32 cellular contexts compared by ENCODE assay signal in genomic region chr2:237136824-237137223, GRCh38.
"Had no signal": no experiment of that assay in that cellular context is flagged by ENCODE, and none has a peak within 500 bp of the region (broad histone marks: within the 10 kb centered on the region; RNA-seq: fewer than 3 reads in every experiment).

No MANE protein-coding gene starts in this region.

- H3K4me1 Mint-ChIP-seq: naive thymus-derived CD8-positive, alpha-beta T cell; neural crest cell; stimulated activated memory B cell treated with anti-CD40 and anti-IgM and Interleukin-4, amounts not matched to agents 10 μg/mL and 1 μg/mL and 100 μg/mL, for 72 hours; stimulated activated naive CD8-positive, alpha-beta T cell treated with anti-CD3 and anti-CD28 coated beads, Interleukin-15, amount 100 ng/mL, for 72 hours had no signal

- ATAC-seq: naive thymus-derived CD8-positive, alpha-beta T cell; natural killer cell treated with Interleukin-12 subunit alpha and Interleukin-12 subunit beta and Interleukin-15 and Interleukin-18, amount 100 ng/mL, for 72 hours; psoas muscle; right cardiac atrium; right lobe of liver; stimulated activated memory B cell treated with anti-CD40 and anti-IgM and Interleukin-4, amounts not matched to agents 10 μg/mL and 1 μg/mL and 100 μg/mL, for 72 hours; stimulated activated naive CD8-positive, alpha-beta T cell treated with anti-CD3 and anti-CD28 coated beads, Interleukin-15, amount 100 ng/mL, for 72 hours; stimulated activated naive CD8-positive, alpha-beta T cell treated with anti-CD3 and anti-CD28 coated beads, Interleukin-15, Interleukin-2, amounts not matched to agents 100 U/mL and 50 U/mL, for 24 hours had no signal

- H3K27ac ChIP-seq: neutrophil, ovary, parathyroid adenoma, psoas muscle, right lobe of liver, spleen, suprapubic skin, testis, tibial artery, transverse colon, vagina had no signal

- H3K4me3 Mint-ChIP-seq: naive thymus-derived CD8-positive, alpha-beta T cell; natural killer cell treated with Interleukin-12 subunit alpha and Interleukin-12 subunit beta and Interleukin-15 and Interleukin-18, amount 100 ng/mL, for 72 hours; nephron progenitor cell; neural crest cell; stimulated activated memory B cell treated with anti-CD40 and anti-IgM and Interleukin-4, amounts not matched to agents 10 μg/mL and 1 μg/mL and 100 μg/mL, for 72 hours; stimulated activated naive CD8-positive, alpha-beta T cell treated with anti-CD3 and anti-CD28 coated beads, Interleukin-15, amount 100 ng/mL, for 72 hours; type B pancreatic cell had no signal

- H3K4me1 ChIP-seq: parathyroid adenoma, psoas muscle, right lobe of liver, spleen, testis, tibial artery, transverse colon had no signal

- H2AFZ ChIP-seq: parathyroid adenoma had no signal

- H3K4me3 ChIP-seq: ovary, psoas muscle, right lobe of liver, sigmoid colon, spleen, suprapubic skin, testis, tibial artery, transverse colon, vagina had no signal

- H3K9ac ChIP-seq: parathyroid adenoma had no signal

- H3K36me3 ChIP-seq: neutrophil, ovary, right lobe of liver, sigmoid colon, spleen, suprapubic skin, tibial artery, transverse colon, vagina had no signal

- DNase-seq: naive thymus-derived CD8-positive, alpha-beta T cell; nephron progenitor cell; nucleus accumbens; ovary; posterior cingulate gyrus; psoas muscle; right cardiac atrium; right lobe of liver; sigmoid colon; small intestine; spleen; stimulated activated CD4-positive, alpha-beta T cell treated with anti-CD3 and anti-CD28 coated beads, Interleukin-12 subunit alpha, Interleukin-12 subunit beta, amount 100 ng/mL, for 4 hours; stimulated activated CD4-positive, alpha-beta T cell treated with anti-CD3 and anti-CD28 coated beads, Interleukin-1b, Interleukin-23, amount 100 ng/mL, for 48 hours; stimulated activated CD4-positive, alpha-beta T cell treated with anti-CD3 and anti-CD28 coated beads, Interleukin-4, amount 100 ng/mL, for 1 hour; stimulated activated CD4-positive, alpha-beta T cell treated with anti-CD3 and anti-CD28 coated beads, Interleukin-4, amount 100 ng/mL, for 4 hours; stimulated activated CD8-positive, alpha-beta memory T cell treated with anti-CD3 and anti-CD28 coated beads, Interleukin-4, amount 100 ng/mL, for 48 hours; stimulated activated naive CD4-positive, alpha-beta T cell; stimulated activated naive CD8-positive, alpha-beta T cell treated with anti-CD3 and anti-CD28 coated beads, Interleukin-15, amount 100 ng/mL, for 72 hours; stimulated activated naive CD8-positive, alpha-beta T cell treated with anti-CD3 and anti-CD28 coated beads, Interleukin-15, Interleukin-2, amounts not matched to agents 100 U/mL and 50 U/mL, for 24 hours; substantia nigra; testis; tibial artery; transverse colon had no signal

- H3K27me3 Mint-ChIP-seq: stimulated activated memory B cell treated with anti-CD40 and anti-IgM and Interleukin-4, amounts not matched to agents 10 μg/mL and 1 μg/mL and 100 μg/mL, for 72 hours; stimulated activated naive CD8-positive, alpha-beta T cell treated with anti-CD3 and anti-CD28 coated beads, Interleukin-15, amount 100 ng/mL, for 72 hours had no signal

- H3K27ac Mint-ChIP-seq: naive thymus-derived CD8-positive, alpha-beta T cell; natural killer cell treated with Interleukin-12 subunit alpha and Interleukin-12 subunit beta and Interleukin-15 and Interleukin-18, amount 100 ng/mL, for 72 hours; progenitor cell of endocrine pancreas; stimulated activated memory B cell treated with anti-CD40 and anti-IgM and Interleukin-4, amounts not matched to agents 10 μg/mL and 1 μg/mL and 100 μg/mL, for 72 hours; stimulated activated naive CD8-positive, alpha-beta T cell treated with anti-CD3 and anti-CD28 coated beads, Interleukin-15, amount 100 ng/mL, for 72 hours; type B pancreatic cell had no signal

- H3K27me3 ChIP-seq: ovary, right lobe of liver, sigmoid colon, spleen, suprapubic skin, testis, tibial artery, transverse colon, vagina had no signal

- H3K9me3 Mint-ChIP-seq: naive thymus-derived CD8-positive, alpha-beta T cell; natural killer cell treated with Interleukin-12 subunit alpha and Interleukin-12 subunit beta and Interleukin-15 and Interleukin-18, amount 100 ng/mL, for 72 hours; nephron progenitor cell; neural crest cell; stimulated activated memory B cell treated with anti-CD40 and anti-IgM and Interleukin-4, amounts not matched to agents 10 μg/mL and 1 μg/mL and 100 μg/mL, for 72 hours; stimulated activated naive CD8-positive, alpha-beta T cell treated with anti-CD3 and anti-CD28 coated beads, Interleukin-15, amount 100 ng/mL, for 72 hours; type B pancreatic cell had no signal

- H3K36me3 Mint-ChIP-seq: natural killer cell treated with Interleukin-12 subunit alpha and Interleukin-12 subunit beta and Interleukin-15 and Interleukin-18, amount 100 ng/mL, for 72 hours; stimulated activated memory B cell treated with anti-CD40 and anti-IgM and Interleukin-4, amounts not matched to agents 10 μg/mL and 1 μg/mL and 100 μg/mL, for 72 hours; type B pancreatic cell had no signal

- H3K9me3 ChIP-seq: neutrophil, ovary, psoas muscle, right lobe of liver, sigmoid colon, spleen, suprapubic skin, testis, tibial artery, transverse colon, vagina had no signal
